ENCODE assay signal across 8 cellular contexts in genomic region chr17:44219636-44220210, GRCh38. TPM values are rescaled to one million over a fixed set of nuclear protein-coding genes. Genes with fewer than 3 reads are reported as not detected.
A peak's percentile ranks its signal among the peaks of the same experiment; 100 is the strongest.
DNase-seq lines count a peak whose midpoint lies in the region; ATAC-seq and TF ChIP-seq lines count a peak whose summit lies in the region.

Gene UBTF (minus strand): TSS chr17:44219675. CDS start chr17:44218229, 1,446 bp downstream.

- H3K27ac ChIP-seq in coronary artery, result peak within 1 kb of the TSS; percentile 98
- H3K27ac ChIP-seq in layer of hippocampus (ENCODE audit: low read depth, low read length), result peak within 1 kb of the TSS; percentile 97

- ATAC-seq in HG02588 (IDR thresholded peaks at IDR 0.05; ENCODE audit: unreplicated experiment) (peak; percentile 6), HG03565 (IDR thresholded peaks at IDR 0.05; ENCODE audit: unreplicated experiment) (no peak)
- ATAC-seq in activated CD4-positive, CD25-positive, alpha-beta regulatory T cell treated with anti-CD3 and anti-CD28 coated beads, Interleukin-2, amount 50 U/mL, for 24 hours, result peak; percentile 13 to 19

- H3K4me3 ChIP-seq in coronary artery, result peak within 1 kb of the TSS; percentile 89

- H3K27me3 ChIP-seq in layer of hippocampus (ENCODE audit: control insufficient read depth, insufficient read depth, low read length), result no peaks in the 10 kb centered on the region

- peak; percentile 70 for DNase-seq in Daoy (ENCODE audit: low read depth)
- peak; percentile 93 for DNase-seq in NCI-H2107 (lab: John Stamatoyannopoulos, UW)
- no peak for DNase-seq in coronary artery (ENCODE audit: low spot score)
- peak; percentile 56 to 58 for DNase-seq in stimulated activated CD4-positive, alpha-beta T cell treated with anti-CD3 and anti-CD28 coated beads, Interleukin-1b, Interleukin-23, amount 100 ng/mL, for 4 hours (ENCODE audit: low read depth in 2 of 2)

- TF ChIP-seq CTCF in coronary artery (IDR thresholded peaks at IDR 0.05), result no peak

RNA-seq across cellular contexts. Expression of gene UBTF, which starts in this region (rescaled TPM):
- 57.9 and 74.4 TPM in 2 replicates for total RNA-seq in Daoy (2014; rRNA removed; shearing (Covaris generic))
